ENCODE assay signal across 8 cellular contexts in genomic region chr6:149567194-149567586, GRCh38. TPM values are rescaled to one million over a fixed set of nuclear protein-coding genes. Genes with fewer than 3 reads are reported as not detected.
A peak's percentile ranks its signal among the peaks of the same experiment; 100 is the strongest.
DNase-seq lines count a peak whose midpoint lies in the region; ATAC-seq and TF ChIP-seq lines count a peak whose summit lies in the region.

No MANE protein-coding gene starts in this region.

- no peaks in the 10 kb centered on the region for H3K4me1 ChIP-seq in ovary (ENCODE audit: insufficient read depth)
- peaks cover 10% of the 10 kb centered on the region for H3K4me1 ChIP-seq in foreskin keratinocyte

- H3K4me3 ChIP-seq in ovary = peak overlapping the region; percentile 91

- H3K9me3 Mint-ChIP-seq in Calu3 (ENCODE audit: low read depth, unreplicated experiment) = no peaks in the 10 kb centered on the region
- no peaks in the 10 kb centered on the region for H3K9me3 Mint-ChIP-seq in endothelial cell (ENCODE audit: unreplicated experiment)

- no peaks in the 10 kb centered on the region for H3K27me3 Mint-ChIP-seq in Calu3 (ENCODE audit: unreplicated experiment)
- peaks cover 2% of the 10 kb centered on the region for H3K27me3 Mint-ChIP-seq in endothelial cell (ENCODE audit: unreplicated experiment)

- H3K4me3 Mint-ChIP-seq in Calu3 (ENCODE audit: low read depth, unreplicated experiment) = peak overlapping the region; percentile 85
- H3K4me3 Mint-ChIP-seq in endothelial cell (ENCODE audit: unreplicated experiment) = peak overlapping the region; percentile 93

- no peak for TF ChIP-seq EP300 in ovary (IDR thresholded peaks at IDR 0.05)

- H3K27ac ChIP-seq in ovary (peak overlapping the region; percentile 86 to 90), foreskin keratinocyte (no peak overlapping the region)

- TF ChIP-seq POLR2A in ovary (IDR thresholded peaks at IDR 0.05) = no peak

- DNase-seq in Calu3 (no peak), NCI-H69 (lab: John Stamatoyannopoulos, UW) (peak; percentile 32), endothelial cell (ENCODE audit: low spot score) (no peak), ovary (no peak), DMS79 (lab: John Stamatoyannopoulos, UW) (no peak), AG08396 (ENCODE audit: low spot score) (no peak), foreskin keratinocyte (no peak)

- no peak for TF ChIP-seq CTCF in Calu3 (IDR thresholded peaks at IDR 0.05; ENCODE audit: unreplicated experiment)
- no peak for TF ChIP-seq CTCF in endothelial cell (IDR thresholded peaks at IDR 0.05; ENCODE audit: unreplicated experiment)
- TF ChIP-seq CTCF in ovary (IDR thresholded peaks at IDR 0.05) = no peak
- no peak for TF ChIP-seq CTCF in foreskin keratinocyte (conservative IDR thresholded peaks at IDR 0.05)

- intact Hi-C loops in Calu3 (cut with micrococcal nuclease; ENCODE audit: unreplicated experiment) (no loop called here), ovary (cut with DNase I) (no loop called here)

- CTCF ChIA-PET in Calu3 (lab: Charles Lee) = no interaction called here

- H3K4me1 Mint-ChIP-seq in Calu3 (ENCODE audit: low read depth, unreplicated experiment) (no peaks in the 10 kb centered on the region), endothelial cell (ENCODE audit: unreplicated experiment) (peaks cover 3% of the 10 kb centered on the region)

- WGBS in ovary, 3 donors = 40 to 45% (median 43%) methylated on average over 12 of the region's 12 CpGs

- H3K36me3 ChIP-seq in ovary = no peaks in the 10 kb centered on the region

- no TSS peak for BruUV-seq in Calu3 (replicated peaks; lab: Mats Ljungman, UMichigan)

- no peaks in the 10 kb centered on the region for H3K9me3 ChIP-seq in ovary

- H3K27ac Mint-ChIP-seq in Calu3 (ENCODE audit: unreplicated experiment) (peak overlapping the region; percentile 20), endothelial cell (ENCODE audit: unreplicated experiment) (no peak overlapping the region)

- ATAC-seq in GM18907 (IDR thresholded peaks at IDR 0.05; ENCODE audit: unreplicated experiment) (no peak), foreskin keratinocyte (no peak)

- no peaks in the 10 kb centered on the region for H3K27me3 ChIP-seq in ovary
- H3K27me3 ChIP-seq in foreskin keratinocyte = no peaks in the 10 kb centered on the region

- peaks cover 25% of the 10 kb centered on the region for H3K36me3 Mint-ChIP-seq in Calu3 (ENCODE audit: insufficient read depth, unreplicated experiment)
- H3K36me3 Mint-ChIP-seq in endothelial cell (ENCODE audit: low read depth, unreplicated experiment) = no peaks in the 10 kb centered on the region

RNA-seq across cellular contexts. Expression of gene GINM1, which starts 1.0 kb away (rescaled TPM):
- total RNA-seq in Calu3 (2022) (23.4 and 26.7 TPM in 2 replicates), endothelial cell (ENCODE audit: unreplicated experiment) (32.2 TPM), ovary (10 to 100 TPM; 50.4 to 82.6 (median 62.3) TPM), foreskin keratinocyte (33.5 and 34.1 TPM in 2 replicates)
- polyA plus RNA-seq in ovary (10 to 100 TPM; 68.3 to 69.8 TPM), foreskin keratinocyte (20.3 and 23.2 TPM in 2 replicates)

RNA-seq across cellular contexts. Expression of gene PPIL4, which starts 21.3 kb away (rescaled TPM):
- 21.5 and 22.6 TPM in 2 replicates for total RNA-seq in Calu3 (2022)
- total RNA-seq in endothelial cell (ENCODE audit: unreplicated experiment) = 25.5 TPM
- 10 to 100 TPM; 35.1 to 50.6 (median 39.5) TPM for total RNA-seq in ovary
- 10 to 100 TPM; 29.4 to 32.5 TPM for polyA plus RNA-seq in ovary
- 27.6 and 29.3 TPM in 2 replicates for total RNA-seq in foreskin keratinocyte
- 11.0 and 13.8 TPM in 2 replicates for polyA plus RNA-seq in foreskin keratinocyte
